In genomic region chr18:841647-842370, GRCh38 we compare ENCODE assay signal across 1 cellular context.
TF ChIP-seq lines count a peak whose summit lies in the region.

No MANE protein-coding gene starts in this region.

TF ChIP-seq in endothelial cell of umbilical vein, 7 proteins besides CTCF, POLR2A, EP300 and RAD21 (continued from another document):
- TF ChIP-seq EZH2 (IDR thresholded peaks at IDR 0.05; ENCODE audit: borderline replicate concordance, low read depth, low read length, severe bottlenecking) (no peak), FOS (IDR thresholded peaks at IDR 0.05; ENCODE audit: borderline replicate concordance, insufficient read depth, low read length) (no peak), JUN (IDR thresholded peaks at IDR 0.05; ENCODE audit: borderline replicate concordance, insufficient read depth, insufficient read length, low read depth) (no peak)
TF ChIP-seq in endothelial cell of umbilical vein: peak in this region for 0.
